Comparison of ENCODE assay signal across 8 cellular contexts in the genomic region with DNA sequence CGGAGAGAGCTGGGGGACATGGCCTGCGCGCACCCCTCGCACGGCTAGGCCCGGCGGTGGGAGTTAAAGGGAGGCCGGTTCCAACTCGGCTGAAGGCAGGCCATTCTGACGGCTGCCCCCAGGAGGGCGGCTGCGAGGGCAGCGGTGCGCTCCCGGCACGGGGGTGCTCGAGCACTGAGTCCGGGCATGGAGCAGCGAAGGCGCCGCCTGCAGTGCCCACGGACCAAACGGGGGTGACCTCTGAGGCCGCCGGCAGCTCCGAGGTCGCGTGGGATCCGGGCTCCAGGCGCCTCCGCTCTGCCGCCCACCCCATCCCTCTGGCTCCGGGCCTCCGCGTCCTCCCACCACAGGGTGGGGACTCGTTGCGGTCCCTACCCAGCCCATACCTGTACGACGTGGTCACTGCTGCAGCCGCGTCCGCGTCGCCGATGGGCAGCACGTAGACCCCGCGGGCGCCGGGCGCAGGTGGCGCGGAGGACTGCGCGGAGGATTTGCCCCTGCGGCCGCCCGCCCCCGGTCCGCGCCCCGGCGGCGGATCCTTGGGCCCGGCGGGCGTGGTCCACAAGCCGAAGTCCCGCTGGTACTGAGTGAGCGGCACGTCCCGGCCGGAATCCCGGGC. TPM values are rescaled to one million over a fixed set of nuclear protein-coding genes. Genes with fewer than 3 reads are reported as not detected.
A peak's percentile ranks its signal among the peaks of the same experiment; 100 is the strongest.
DNase-seq lines count a peak whose midpoint lies in the region; ATAC-seq and TF ChIP-seq lines count a peak whose summit lies in the region.

No MANE protein-coding gene starts in this region.

- POLR2A ChIA-PET in activated B cell treated with CpG ODN at 0.5 μM for 24 hours (lab: Charles Lee) = no interaction called here

- peak overlapping the region; percentile 73 for H3K4me3 Mint-ChIP-seq in activated B cell treated with CpG ODN at 0.5 μM for 24 hours

- H3K4me1 ChIP-seq in muscle layer of colon (ENCODE audit: insufficient read depth, low read length) = peaks cover 6% of the 10 kb centered on the region
- H3K4me1 ChIP-seq in aorta (ENCODE audit: control insufficient read depth in 1 of 2, insufficient read depth in 2 of 2, low read length in 2 of 2) = no peaks in the 10 kb centered on the region

- H3K27me3 ChIP-seq in muscle layer of colon (ENCODE audit: control insufficient read depth in 1 of 2, insufficient read depth in 2 of 2, low read length in 2 of 2) (no peaks in the 10 kb centered on the region), aorta (ENCODE audit: control insufficient read depth in 1 of 2, insufficient read depth in 2 of 2, low read length in 1 of 2) (no peaks in the 10 kb centered on the region)

- H3K27ac ChIP-seq in muscle layer of colon (ENCODE audit: low read depth, low read length) = no peak overlapping the region
- no peak overlapping the region for H3K27ac ChIP-seq in aorta (ENCODE audit: low read depth in 1 of 2, low read length in 2 of 2)

- no peaks in the 10 kb centered on the region for H3K27me3 Mint-ChIP-seq in activated B cell treated with CpG ODN at 0.5 μM for 24 hours

- ATAC-seq in HG02798 (IDR thresholded peaks at IDR 0.05; ENCODE audit: poor library complexity, unreplicated experiment) (peak; percentile 35), activated B cell treated with CpG ODN at 0.5 μM for 24 hours (ENCODE audit: low read depth) (peak; percentile 30), aorta (ENCODE audit: low FRiP score) (peak; percentile 33)

- intact Hi-C loops in activated B cell treated with CpG ODN at 0.5 μM for 24 hours (cut with micrococcal nuclease) = no loop called here
- intact Hi-C loops in aorta (cut with DNase I) = no loop called here

- H3K36me3 ChIP-seq in muscle layer of colon (ENCODE audit: insufficient read depth, low read length) (peaks cover 11% of the 10 kb centered on the region), aorta (ENCODE audit: control insufficient read depth in 1 of 2, insufficient read depth in 2 of 2, low read length in 1 of 2) (peaks cover 0 to 1% of the 10 kb centered on the region in 2 donors)

- TF ChIP-seq CTCF in activated B cell treated with CpG ODN at 0.5 μM for 24 hours (IDR thresholded peaks at IDR 0.05) = no peak
- no peak for TF ChIP-seq CTCF in epithelial cell of proximal tubule (conservative IDR thresholded peaks at IDR 0.05; ENCODE audit: low read depth, low read length)

- H3K9me3 Mint-ChIP-seq in activated B cell treated with CpG ODN at 0.5 μM for 24 hours = no peaks in the 10 kb centered on the region

- H3K4me3 ChIP-seq in epithelial cell of proximal tubule (ENCODE audit: low read depth, low read length) = peak overlapping the region; percentile 57
- peak overlapping the region; percentile 50 to 68 for H3K4me3 ChIP-seq in muscle layer of colon (ENCODE audit: low read depth in 1 of 2, low read length in 2 of 2)
- peak overlapping the region; percentile 29 to 37 for H3K4me3 ChIP-seq in aorta (ENCODE audit: low read length in 2 of 2)

- no peaks in the 10 kb centered on the region for H3K9me3 ChIP-seq in muscle layer of colon (ENCODE audit: low read length)
- no peaks in the 10 kb centered on the region for H3K9me3 ChIP-seq in aorta (ENCODE audit: control insufficient read depth, low read length)

- peak; percentile 57 for DNase-seq in DMS53 (lab: John Stamatoyannopoulos, UW)
- DNase-seq in DMS53 treated with DMSO at 0.1 percent for 48 hours (lab: John Stamatoyannopoulos, UW; ENCODE audit: unreplicated experiment) = no peak
- DNase-seq in activated B cell treated with CpG ODN at 0.5 μM for 24 hours = peak; percentile 21
- DNase-seq in epithelial cell of proximal tubule (ENCODE audit: low read depth) = no peak
- DNase-seq in aorta = no peak
- no peak for DNase-seq in NCI-H187 treated with DMSO at 0.1 percent for 48 hours (lab: John Stamatoyannopoulos, UW)

- WGBS in aorta, 2 donors = 2% methylated on average over 67 to 74 of the region's 74 CpGs

- no peak overlapping the region for H3K9ac ChIP-seq in muscle layer of colon (ENCODE audit: low read length)

- no peak overlapping the region for H3K27ac Mint-ChIP-seq in activated B cell treated with CpG ODN at 0.5 μM for 24 hours

- peaks cover 18% of the 10 kb centered on the region for H3K36me3 Mint-ChIP-seq in activated B cell treated with CpG ODN at 0.5 μM for 24 hours (ENCODE audit: low read depth)

- CTCF ChIA-PET in activated B cell treated with CpG ODN at 0.5 μM for 24 hours (lab: Charles Lee) = no interaction called here

- peaks cover 15% of the 10 kb centered on the region for H3K4me1 Mint-ChIP-seq in activated B cell treated with CpG ODN at 0.5 μM for 24 hours

RNA-seq across cellular contexts. Expression of a gene that starts 0.5 kb away (rescaled TPM):
- 0.78 and 1.9 TPM in 2 replicates for total RNA-seq in activated B cell treated with CpG ODN at 0.5 μM for 24 hours
- total RNA-seq in epithelial cell of proximal tubule = 11.9 and 14.4 TPM in 2 replicates
- 1 to 10 TPM; 1.7 TPM for total RNA-seq in aorta
- polyA plus RNA-seq in aorta = not detected

RNA-seq across cellular contexts. Expression of a gene that starts 59.8 kb away (rescaled TPM):
- total RNA-seq in activated B cell treated with CpG ODN at 0.5 μM for 24 hours (57.6 and 57.8 TPM in 2 replicates), epithelial cell of proximal tubule (38.1 and 58.2 TPM in 2 replicates), aorta (10 to 100 TPM; 49.5 to 56.5 TPM)
- polyA plus RNA-seq in aorta = 10 to 100 TPM; 64.2 to 76.4 TPM

Comparison
In these comparisons a context has a peak if more than half of its experiments do, and no peak if none do; other contexts are left out.
1. DNase-seq: peak in DMS53 (single experiment) and activated B cell treated with CpG ODN at 0.5 μM for 24 hours (single experiment); none in DMS53 treated with DMSO at 0.1 percent for 48 hours (single experiment), epithelial cell of proximal tubule (single experiment), aorta (0 of 2) and NCI-H187 treated with DMSO at 0.1 percent for 48 hours (single experiment).
2. Peak in every context shown above with its lines, with median percentiles within 50 percentile points of each other: ATAC-seq and H3K4me3 ChIP-seq.